Comparison of ENCODE assay signal across 24 cellular contexts in genomic region chr5:133796186-133796585, GRCh38.
"Had no signal": no experiment of that assay in that cellular context is flagged by ENCODE, and none has a peak within 500 bp of the region (broad histone marks: within the 10 kb centered on the region; RNA-seq: fewer than 3 reads in every experiment).

No MANE protein-coding gene starts in this region.

- H3K4me3 ChIP-seq: dorsolateral prefrontal cortex, esophagus squamous epithelium, gastrocnemius medialis, heart right ventricle, left lung, lower lobe of right lung, mucosa of descending colon had no signal

- H3K36me3 ChIP-seq: esophagus squamous epithelium, gastrocnemius medialis, heart right ventricle, left lung, lower lobe of right lung had no signal

- H3K4me1 ChIP-seq: esophagus squamous epithelium, gastrocnemius medialis, heart right ventricle, left lung, lower lobe of right lung had no signal

- H3K4me3 Mint-ChIP-seq: dendritic cell treated with granulocyte-macrophage colony-stimulating factor and Interleukin-4, amounts not matched to agents 40 ng/mL and 50 ng/mL, for 4 days; mesothelial cell of epicardium; naive B cell had no signal

- H3K9me3 ChIP-seq: esophagus squamous epithelium, gastrocnemius medialis, heart right ventricle, left lung, lower lobe of right lung, mucosa of descending colon had no signal

- H3K27me3 ChIP-seq: dorsolateral prefrontal cortex, gastrocnemius medialis, left lung had no signal

- H3K36me3 Mint-ChIP-seq: mesothelial cell of epicardium had no signal

- H3K27ac ChIP-seq: dorsolateral prefrontal cortex, epithelial cell of prostate, esophagus squamous epithelium, gastrocnemius medialis, heart right ventricle, left lung, lower lobe of right lung had no signal

- H3K27ac Mint-ChIP-seq: dendritic cell treated with granulocyte-macrophage colony-stimulating factor and Interleukin-4, amounts not matched to agents 40 ng/mL and 50 ng/mL, for 4 days; mesothelial cell of epicardium had no signal

- ATAC-seq: esophagus mucosa, gastrocnemius medialis, heart right ventricle, left lung, left ventricle myocardium superior, lower lobe of right lung, mucosa of descending colon had no signal

- DNase-seq: cortex of kidney; effector CD4-positive, alpha-beta T cell; effector memory CD4-positive, alpha-beta T cell; erythroblast; esophagus squamous epithelium; foreskin fibroblast; foreskin melanocyte; gastrocnemius medialis; glutamatergic neuron; head of caudate nucleus; heart right ventricle; hippocampal formation; left cardiac atrium; left lung; left ventricle myocardium superior; lower lobe of right lung; mesenchymal stem cell; mucosa of descending colon; naive B cell had no signal

- H3K9me3 Mint-ChIP-seq: dendritic cell treated with granulocyte-macrophage colony-stimulating factor and Interleukin-4, amounts not matched to agents 40 ng/mL and 50 ng/mL, for 4 days; mesothelial cell of epicardium; naive B cell had no signal
